ENCODE assay signal across 1 cellular context in the genomic region with DNA sequence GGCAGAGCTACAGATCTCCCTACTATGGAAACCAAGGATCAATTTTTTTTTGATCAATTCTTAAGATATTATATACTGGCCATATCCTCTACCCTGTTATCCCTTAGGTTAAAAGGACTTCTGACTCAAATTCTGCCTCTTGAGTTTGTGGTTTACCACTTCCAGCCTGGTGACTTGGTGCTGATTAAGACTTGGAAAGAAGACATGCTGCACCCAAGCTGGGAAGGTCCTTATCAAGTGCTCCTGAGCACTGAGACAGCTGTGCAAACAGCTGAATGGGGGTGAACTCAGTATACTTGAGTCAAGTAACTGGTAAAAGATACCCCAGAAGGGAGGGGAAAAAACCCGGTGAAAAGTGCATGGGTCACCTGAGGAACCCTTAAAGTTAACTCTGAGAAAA.
TF ChIP-seq lines count a peak whose summit lies in the region.

No MANE protein-coding gene starts in this region.

TF ChIP-seq in endothelial cell of umbilical vein, 7 proteins besides CTCF, POLR2A, EP300 and RAD21:
- TF ChIP-seq GATA2 (IDR thresholded peaks at IDR 0.05; ENCODE audit: insufficient read depth, insufficient read length, low read depth, low read length): peak; percentile 9
- TF ChIP-seq JUN (IDR thresholded peaks at IDR 0.05; ENCODE audit: borderline replicate concordance, insufficient read depth, insufficient read length, low read depth): no peak
- TF ChIP-seq FOS (IDR thresholded peaks at IDR 0.05; ENCODE audit: borderline replicate concordance, insufficient read depth, low read length): no peak
- TF ChIP-seq MAX (IDR thresholded peaks at IDR 0.05; ENCODE audit: insufficient read depth, insufficient read length): no peak
- TF ChIP-seq MYC (IDR thresholded peaks at IDR 0.05; ENCODE audit: low read depth, low read length): no peak
- TF ChIP-seq POLR2AphosphoS5 (IDR thresholded peaks at IDR 0.05; ENCODE audit: insufficient read depth, low read depth, low read length): no peak
- no peak for TF ChIP-seq EZH2 (IDR thresholded peaks at IDR 0.05; ENCODE audit: borderline replicate concordance, low read depth, low read length, severe bottlenecking)
